In the genomic region with DNA sequence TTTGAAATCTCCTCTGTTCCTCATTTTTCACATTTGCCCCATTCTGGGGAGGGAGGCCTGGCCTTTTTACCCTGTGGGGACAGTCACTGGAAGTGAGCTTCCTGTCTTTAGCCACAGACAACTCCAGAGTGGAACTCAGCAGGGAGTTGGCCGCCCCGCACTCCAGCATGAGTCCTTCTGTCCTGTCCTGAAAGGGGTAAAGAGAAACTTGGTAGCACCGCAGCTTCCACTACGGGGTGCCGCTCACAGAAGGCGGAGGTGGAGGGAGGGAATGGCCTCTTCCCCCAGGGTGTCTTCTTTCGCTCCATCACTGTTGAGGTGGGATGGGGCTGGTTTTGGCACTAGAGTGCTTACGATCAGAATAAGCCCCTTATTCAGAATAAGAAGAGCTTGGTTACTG, we compare ENCODE assay signal across 20 cellular contexts.
"Had no signal": no experiment of that assay in that cellular context is flagged by ENCODE, and none has a peak within 500 bp of the region (broad histone marks: within the 10 kb centered on the region; RNA-seq: fewer than 3 reads in every experiment).

No MANE protein-coding gene starts in this region.

- H3K4me3 Mint-ChIP-seq: dendritic cell treated with granulocyte-macrophage colony-stimulating factor and Interleukin-4, amounts not matched to agents 40 ng/mL and 50 ng/mL, for 4 days; effector memory CD8-positive, alpha-beta T cell; immature natural killer cell; naive thymus-derived CD4-positive, alpha-beta T cell; nephron progenitor cell had no signal

- H3K27me3 Mint-ChIP-seq: dendritic cell treated with granulocyte-macrophage colony-stimulating factor and Interleukin-4, amounts not matched to agents 40 ng/mL and 50 ng/mL, for 4 days had no signal

- H3K4me1 Mint-ChIP-seq: immature natural killer cell had no signal

- H3K27ac Mint-ChIP-seq: dendritic cell treated with granulocyte-macrophage colony-stimulating factor and Interleukin-4, amounts not matched to agents 40 ng/mL and 50 ng/mL, for 4 days; naive thymus-derived CD4-positive, alpha-beta T cell; nephron progenitor cell had no signal

- H3K36me3 ChIP-seq: esophagus squamous epithelium, right lobe of liver, stomach, thoracic aorta, transverse colon had no signal

- DNase-seq: effector memory CD8-positive, alpha-beta T cell; esophagus squamous epithelium; foreskin keratinocyte; immature natural killer cell; left ventricle myocardium superior; mesendoderm; naive thymus-derived CD4-positive, alpha-beta T cell; nephron progenitor cell; retina; right lobe of liver; stimulated activated CD4-positive, alpha-beta T cell treated with anti-CD3 and anti-CD28 coated beads, Interleukin-12 subunit alpha, Interleukin-12 subunit beta, amount 100 ng/mL, for 4 hours; stimulated activated naive CD4-positive, alpha-beta T cell; stomach; substantia nigra; transverse colon had no signal

- H3K27me3 ChIP-seq: esophagus squamous epithelium, foreskin keratinocyte, right lobe of liver, stomach had no signal

- H3K27ac ChIP-seq: esophagus squamous epithelium, foreskin keratinocyte, parathyroid adenoma, psoas muscle, right lobe of liver, skin epidermis, stomach, thoracic aorta, transverse colon had no signal

- H3K36me3 Mint-ChIP-seq: immature natural killer cell; naive thymus-derived CD4-positive, alpha-beta T cell had no signal

- H3K4me1 ChIP-seq: foreskin keratinocyte, parathyroid adenoma, psoas muscle, right lobe of liver, stomach, transverse colon had no signal

- H3K9me3 ChIP-seq: esophagus squamous epithelium, psoas muscle, right lobe of liver, stomach, thoracic aorta, transverse colon had no signal

- ATAC-seq: effector memory CD8-positive, alpha-beta T cell; foreskin keratinocyte; left ventricle myocardium superior; naive thymus-derived CD4-positive, alpha-beta T cell; psoas muscle had no signal

- H3K4me3 ChIP-seq: esophagus squamous epithelium, psoas muscle, right lobe of liver, skin epidermis, stomach, thoracic aorta, transverse colon had no signal
